26 cellular contexts compared by ENCODE assay signal in genomic region chr1:21685944-21686678, GRCh38. TPM values are rescaled to one million over a fixed set of nuclear protein-coding genes. Genes with fewer than 3 reads are reported as not detected.
A peak's percentile ranks its signal among the peaks of the same experiment; 100 is the strongest.
DNase-seq lines count a peak whose midpoint lies in the region; ATAC-seq, FAIRE-seq and TF ChIP-seq lines count a peak whose summit lies in the region.
"Had no signal": no experiment of that assay in that cellular context is flagged by ENCODE, and none has a peak within 500 bp of the region (broad histone marks: within the 10 kb centered on the region; RNA-seq: fewer than 3 reads in every experiment).

No MANE protein-coding gene starts in this region.

- intact Hi-C loops in OCI-LY7 (cut with micrococcal nuclease; ENCODE audit: unreplicated experiment) (no loop called here), Right ventricle myocardium inferior (cut with DNase I) (no loop called here)

- H3K27ac ChIP-seq in Karpas-422 (ENCODE audit: low read length), result no peak overlapping the region
- H3K27ac ChIP-seq in OCI-LY7 (ENCODE audit: low read depth, low read length, poor library complexity, severe bottlenecking), result no peak overlapping the region
- H3K27ac ChIP-seq: BLaER1, KMS-11, RWPE1, SJSA1 had no signal

- H3K4me2 ChIP-seq in Karpas-422 (ENCODE audit: low read depth, low read length, poor library complexity, severe bottlenecking) (no peak overlapping the region), OCI-LY7 (ENCODE audit: low read length) (no peak overlapping the region)
- H3K4me2 ChIP-seq: BLaER1, KMS-11 had no signal

- no peak for FAIRE-seq in GM12891 (lab: Jason Lieb, UNC)
- FAIRE-seq: HTR-8/SVneo had no signal

- no peaks in the 10 kb centered on the region for H3K27me3 ChIP-seq in Karpas-422 (ENCODE audit: low read length)
- H3K27me3 ChIP-seq in H7 (ENCODE audit: control insufficient read depth, insufficient read depth, low read length), result no peaks in the 10 kb centered on the region
- H3K27me3 ChIP-seq: BLaER1, SJSA1 had no signal

- no peaks in the 10 kb centered on the region for H3K9me3 Mint-ChIP-seq in central memory CD8-positive, alpha-beta T cell
- H3K9me3 Mint-ChIP-seq: CD4-positive, alpha-beta T cell had no signal

- no peaks in the 10 kb centered on the region; the same call in 1 of the 2 replicates for H3K9me3 ChIP-seq in Karpas-422 (ENCODE audit: low read length)
- peaks cover 16% of the 10 kb centered on the region for H3K9me3 ChIP-seq in OCI-LY7 (ENCODE audit: low read length)
- H3K9me3 ChIP-seq: Caco-2, SJSA1 had no signal

- no peak for ATAC-seq in central memory CD8-positive, alpha-beta T cell (replicated peaks; ENCODE audit: extremely low read depth, poor library complexity, severe bottlenecking)
- no peak for ATAC-seq in Right ventricle myocardium inferior
- ATAC-seq: HCT116 had no signal

- CTCF ChIA-PET in OCI-LY7 (lab: Charles Lee; ENCODE audit: unreplicated experiment), result no interaction called here

- H4K20me1 ChIP-seq in Karpas-422 (ENCODE audit: insufficient read depth, low read depth, low read length) (no peaks in the 10 kb centered on the region), OCI-LY7 (ENCODE audit: insufficient read depth, low read length) (no peaks in the 10 kb centered on the region)
- H4K20me1 ChIP-seq: BLaER1 had no signal

- H3K79me2 ChIP-seq in Karpas-422 (ENCODE audit: low read length), result no peaks in the 10 kb centered on the region
- no peaks in the 10 kb centered on the region for H3K79me2 ChIP-seq in OCI-LY7 (ENCODE audit: insufficient read depth, low read depth, low read length)

- peak overlapping the region; percentile 38 for H3K27ac Mint-ChIP-seq in central memory CD8-positive, alpha-beta T cell (ENCODE audit: low read depth)
- H3K27ac Mint-ChIP-seq: CD4-positive, alpha-beta T cell had no signal

- H3K4me1 Mint-ChIP-seq in central memory CD8-positive, alpha-beta T cell, result no peaks in the 10 kb centered on the region

- no peak overlapping the region for H3K4me3 ChIP-seq in Karpas-422 (ENCODE audit: low read length)
- no peak overlapping the region for H3K4me3 ChIP-seq in OCI-LY7 (ENCODE audit: low read depth, low read length, poor library complexity, severe bottlenecking)
- H3K4me3 ChIP-seq in H7 (ENCODE audit: insufficient read depth, low read depth, low read length), result no peak overlapping the region
- H3K4me3 ChIP-seq: BLaER1, SJSA1 had no signal

- POLR2A ChIA-PET in OCI-LY7 (lab: Charles Lee), result no interaction called here

- H3K36me3 Mint-ChIP-seq in central memory CD8-positive, alpha-beta T cell (ENCODE audit: insufficient read depth), result peaks cover 63% of the 10 kb centered on the region

- H2AFZ ChIP-seq in Karpas-422 (ENCODE audit: low read length), result no peak overlapping the region
- no peak overlapping the region for H2AFZ ChIP-seq in OCI-LY7 (ENCODE audit: low read length)

- no peak for TF ChIP-seq POLR2A in GM12891 (IDR thresholded peaks at IDR 0.05; ENCODE audit: low read depth, low read length)

- H3K36me3 ChIP-seq in Karpas-422 (ENCODE audit: insufficient read depth, low read length) (peaks cover 31% of the 10 kb centered on the region), OCI-LY7 (ENCODE audit: insufficient read depth, low read length) (peaks cover 89% of the 10 kb centered on the region), H7 (replicated peaks; ENCODE audit: control insufficient read depth, insufficient read depth, low read length) (peaks cover 14% of the 10 kb centered on the region)

- no peak overlapping the region for H3K9ac ChIP-seq in Karpas-422 (ENCODE audit: low read length)
- H3K9ac ChIP-seq: BLaER1, KMS-11 had no signal

- DNase-seq in GM12891 (ENCODE audit: insufficient read length, low spot score), result no peak
- peak; percentile 49 for DNase-seq in Karpas-422
- no peak for DNase-seq in OCI-LY7 (ENCODE audit: low spot score)
- DNase-seq in central memory CD8-positive, alpha-beta T cell (ENCODE audit: low spot score in 2 of 2), result no peak
- DNase-seq in H7, result no peak
- DNase-seq in SHP77 treated with DMSO at 0.1 percent for 48 hours (lab: John Stamatoyannopoulos, UW), result no peak
- no peak for DNase-seq in Right ventricle myocardium inferior (ENCODE audit: missing footprints)
- DNase-seq: Caco-2; CD4-positive, alpha-beta T cell; DMS 273 treated with DMSO at 0.1 percent for 48 hours; DMS79 treated with DMSO at 0.1 percent for 48 hours; GOT3; NCI-H1105; NCI-H2029 treated with DMSO at 0.1 percent for 48 hours; NCI-H2171; NCI-H345; NCI-H524; NCI-H774; T-helper 1 cell had no signal

- TSS peak; percentile 5 for BruUV-seq in OCI-LY7 (replicated peaks; lab: Mats Ljungman, UMichigan)

- no peak for TF ChIP-seq CTCF in OCI-LY7 (conservative IDR thresholded peaks at IDR 0.05; ENCODE audit: low read length)

- H3K9me2 ChIP-seq in Karpas-422 (replicated peaks; ENCODE audit: insufficient read depth, low read length) (no peaks in the 10 kb centered on the region), OCI-LY7 (ENCODE audit: insufficient read depth, low read length) (no peaks in the 10 kb centered on the region)

- no peaks in the 10 kb centered on the region for H3K27me3 Mint-ChIP-seq in central memory CD8-positive, alpha-beta T cell
- H3K27me3 Mint-ChIP-seq: CD4-positive, alpha-beta T cell had no signal

- no peak overlapping the region for H3K4me3 Mint-ChIP-seq in central memory CD8-positive, alpha-beta T cell
- H3K4me3 Mint-ChIP-seq: CD4-positive, alpha-beta T cell had no signal

- peaks cover 8% of the 10 kb centered on the region for H3K4me1 ChIP-seq in Karpas-422 (ENCODE audit: low read length)
- no peaks in the 10 kb centered on the region for H3K4me1 ChIP-seq in OCI-LY7 (ENCODE audit: insufficient read depth, low read length, poor library complexity, severe bottlenecking)
- H3K4me1 ChIP-seq: BLaER1, Caco-2, SJSA1 had no signal

TF ChIP-seq in GM12891, 5 proteins besides CTCF, POLR2A, EP300 and RAD21:
- TF ChIP-seq SPI1 (IDR thresholded peaks at IDR 0.05; ENCODE audit: low read depth, low read length) (peak; percentile 53), PAX5 (IDR thresholded peaks at IDR 0.05; ENCODE audit: insufficient read depth, low read length, severe bottlenecking) (no peak)

RNA-seq across cellular contexts. Expression of gene RAP1GAP, which starts 17.0 kb away (rescaled TPM):
- polyA plus RNA-seq in GM12891 (2012; ENCODE audit: low read depth, missing spikeins), result 0.49 TPM
- not detected in 2 replicates for total RNA-seq in Karpas-422 (2014; rRNA removed; shearing (Covaris generic); ENCODE audit: low replicate concordance)
- total RNA-seq in OCI-LY7 (2014; rRNA removed; shearing (Covaris generic)), result not detected in 2 replicates
- total RNA-seq in OCI-LY7 (2022) (not detected in 2 replicates), Right ventricle myocardium inferior (4.5 TPM)
- total RNA-seq in H7 (2014; rRNA removed; shearing (Covaris generic)), result 9.4 and 10.1 TPM in 2 replicates
- total RNA-seq: MCF 10A had no signal
